In genomic region chr16:52450241-52450640, GRCh38 we compare ENCODE assay signal across 8 cellular contexts.
"Had no signal": no experiment of that assay in that cellular context is flagged by ENCODE, and none has a peak within 500 bp of the region (broad histone marks: within the 10 kb centered on the region; RNA-seq: fewer than 3 reads in every experiment).

No MANE protein-coding gene starts in this region.

- H3K36me3 ChIP-seq: HAP-1 had no signal

- DNase-seq: GM23248, GOT3, H7, HFFc6, IMR-90 had no signal

- H3K4me3 Mint-ChIP-seq: HFFc6 had no signal

- ATAC-seq: HCT116, K562 had no signal

- H3K27ac ChIP-seq: GM23248 had no signal

- H3K9me3 ChIP-seq: HAP-1 had no signal

- H3K27ac Mint-ChIP-seq: HFFc6 had no signal

- H3K4me3 ChIP-seq: GM23248, HAP-1, K562 had no signal
